ENCODE assay signal across 15 cellular contexts in the genomic region with DNA sequence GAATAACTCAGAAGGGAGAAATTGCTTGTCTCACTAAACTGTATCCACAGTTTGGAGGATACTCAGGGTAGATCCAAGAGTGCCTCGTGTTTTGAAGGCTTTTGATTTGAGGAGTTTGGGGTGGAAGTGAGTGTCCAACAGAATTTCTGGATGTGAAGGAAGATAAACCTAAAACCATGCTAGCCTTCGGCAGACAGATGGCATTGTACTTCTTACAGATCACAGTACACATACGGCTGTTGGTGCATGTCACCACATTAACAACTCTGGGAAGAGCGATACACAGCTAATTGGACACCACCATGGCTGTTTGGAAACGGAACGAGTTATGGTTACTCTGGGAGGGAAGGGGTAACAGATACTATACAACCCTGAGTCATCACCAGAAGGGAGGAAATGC.
DNase-seq lines count a peak whose midpoint lies in the region; ATAC-seq, FAIRE-seq and TF ChIP-seq lines count a peak whose summit lies in the region.
"Had no signal": no experiment of that assay in that cellular context is flagged by ENCODE, and none has a peak within 500 bp of the region (broad histone marks: within the 10 kb centered on the region; RNA-seq: fewer than 3 reads in every experiment).

No MANE protein-coding gene starts in this region.

- H3K4me1 ChIP-seq in body of pancreas = no peaks in the 10 kb centered on the region
- H3K4me1 ChIP-seq: BE2C had no signal

- H3K4me3 ChIP-seq in body of pancreas = no peak overlapping the region

- no peaks in the 10 kb centered on the region for H3K9me3 ChIP-seq in body of pancreas
- H3K9me3 ChIP-seq: BE2C had no signal

- H3K27me3 ChIP-seq in body of pancreas = no peaks in the 10 kb centered on the region
- H3K27me3 ChIP-seq: BE2C had no signal

- TF ChIP-seq CTCF in body of pancreas (IDR thresholded peaks at IDR 0.05) (no peak), D721Med (IDR thresholded peaks at IDR 0.05; ENCODE audit: insufficient read depth, missing control alignments) (no peak)

- FAIRE-seq in D721Med (lab: Jason Lieb, UNC) = no peak

- peak; percentile 9 for DNase-seq in Daoy (ENCODE audit: low read depth)
- DNase-seq in cerebellar cortex (ENCODE audit: low spot score) = peak; percentile 52
- DNase-seq in inferior parietal cortex (ENCODE audit: extremely low spot score) = peak; percentile 41
- DNase-seq in putamen (ENCODE audit: low spot score) = peak; percentile 23
- DNase-seq in body of pancreas = no peak
- DNase-seq in HPDE6-E6E7 (ENCODE audit: extremely low spot score) = no peak
- DNase-seq in D721Med (ENCODE audit: insufficient read length, low spot score) = no peak
- DNase-seq in retina = no peak
- DNase-seq: BE2C; CD4-positive, alpha-beta memory T cell; DMS153; DND-41 had no signal

- TF ChIP-seq POLR2A in body of pancreas (IDR thresholded peaks at IDR 0.05) = no peak

- no peak for ATAC-seq in body of pancreas
- ATAC-seq: HCT116 had no signal

- no peaks in the 10 kb centered on the region for H3K36me3 ChIP-seq in body of pancreas (replicated peaks in 1 of 2; ENCODE audit: insufficient read depth in 1 of 2, low read depth in 2 of 2)
- H3K36me3 ChIP-seq: BE2C had no signal

- 70 to 84% methylated on average over 6 of the region's 6 CpGs for whole genome bisulfite sequencing in body of pancreas, 2 donors

- no peak overlapping the region for H3K27ac ChIP-seq in body of pancreas
- H3K27ac ChIP-seq: C4-2B, HL-60 had no signal

- intact Hi-C loops in body of pancreas (cut with DNase I) = no loop called here

Comparison
In these comparisons a context has a peak if more than half of its experiments do, and no peak if none do; other contexts are left out.
1. DNase-seq: peak in Daoy (single experiment), cerebellar cortex (single experiment), inferior parietal cortex (single experiment) and putamen (single experiment); none in body of pancreas (0 of 4), HPDE6-E6E7 (single experiment), D721Med (single experiment) and retina (single experiment).